ENCODE assay signal across 14 cellular contexts in genomic region chr3:56919137-56919796, GRCh38.
DNase-seq lines count a peak whose midpoint lies in the region; ATAC-seq and TF ChIP-seq lines count a peak whose summit lies in the region.
"Had no signal": no experiment of that assay in that cellular context is flagged by ENCODE, and none has a peak within 500 bp of the region (broad histone marks: within the 10 kb centered on the region; RNA-seq: fewer than 3 reads in every experiment).

No MANE protein-coding gene starts in this region.

- H3K36me3 Mint-ChIP-seq in activated CD4-positive, alpha-beta memory T cell treated with anti-CD3 and anti-CD28 coated beads, Interleukin-2, amount 10 ng/mL, durations not matched to agents 7 days and 5 days (ENCODE audit: low read depth), result peaks cover 12% of the 10 kb centered on the region
- no peaks in the 10 kb centered on the region for H3K36me3 Mint-ChIP-seq in memory B cell

- peak overlapping the region; percentile 33 for H3K27ac Mint-ChIP-seq in activated CD4-positive, alpha-beta memory T cell treated with anti-CD3 and anti-CD28 coated beads, Interleukin-2, amount 10 ng/mL, durations not matched to agents 7 days and 5 days
- peak overlapping the region; percentile 54 for H3K27ac Mint-ChIP-seq in memory B cell

- H3K9me3 ChIP-seq in uterus, result no peaks in the 10 kb centered on the region

- no peak overlapping the region for H3K4me3 Mint-ChIP-seq in activated CD4-positive, alpha-beta memory T cell treated with anti-CD3 and anti-CD28 coated beads, Interleukin-2, amount 10 ng/mL, durations not matched to agents 7 days and 5 days
- no peak overlapping the region for H3K4me3 Mint-ChIP-seq in memory B cell
- H3K4me3 Mint-ChIP-seq: nephron had no signal

- no peak for TF ChIP-seq POLR2A in uterus (IDR thresholded peaks at IDR 0.05)

- no peaks in the 10 kb centered on the region for H3K9me3 Mint-ChIP-seq in activated CD4-positive, alpha-beta memory T cell treated with anti-CD3 and anti-CD28 coated beads, Interleukin-2, amount 10 ng/mL, durations not matched to agents 7 days and 5 days
- no peaks in the 10 kb centered on the region for H3K9me3 Mint-ChIP-seq in memory B cell
- H3K9me3 Mint-ChIP-seq: nephron had no signal

- DNase-seq in NCI-H510A treated with DMSO at 0.1 percent for 48 hours (lab: John Stamatoyannopoulos, UW), result peak; percentile 44
- DNase-seq in NCI-H510A (lab: John Stamatoyannopoulos, UW), result no peak
- no peak for DNase-seq in GM13977 (ENCODE audit: low spot score)
- no peak for DNase-seq in activated CD4-positive, alpha-beta memory T cell treated with anti-CD3 and anti-CD28 coated beads, Interleukin-2, amount 10 ng/mL, durations not matched to agents 7 days and 5 days
- DNase-seq in memory B cell (ENCODE audit: low spot score in 2 of 2), result no peak
- no peak for DNase-seq in NCI-H345 treated with DMSO at 0.1 percent for 48 hours (lab: John Stamatoyannopoulos, UW; ENCODE audit: unreplicated experiment)
- no peak for DNase-seq in uterus
- no peak for DNase-seq in kidney tubule cell (ENCODE audit: low spot score)
- DNase-seq: activated effector memory CD4-positive, alpha-beta T cell treated with anti-CD3 and anti-CD28 coated beads, Interleukin-2, amount 50 U/mL, for 16 hours; cerebellar nuclear complex; GM23248; NCI-H187; trophoblast cell had no signal

- POLR2A ChIA-PET in activated CD4-positive, alpha-beta memory T cell treated with anti-CD3 and anti-CD28 coated beads, Interleukin-2, amount 10 ng/mL, durations not matched to agents 7 days and 5 days (lab: Charles Lee), result interaction anchor here (4.1 to 5.4 kb wide), 2 partner anchors 135 to 165 kb away, joined by 22 to 38 read pairs; no protein-coding TSS in a partner anchor

- intact Hi-C loops in uterus (cut with DNase I; ENCODE audit: low total_unique reads), result no loop called here

- peak; percentile 6 for TF ChIP-seq CTCF in GM13977 (IDR thresholded peaks at IDR 0.05; ENCODE audit: extremely low read depth, insufficient read depth, missing control alignments)
- TF ChIP-seq CTCF in uterus (IDR thresholded peaks at IDR 0.05), result no peak

- H3K27ac ChIP-seq in uterus, result peak overlapping the region in 1 of 2 donors; percentile 31
- H3K27ac ChIP-seq: GM23248 had no signal

- CTCF ChIA-PET in activated CD4-positive, alpha-beta memory T cell treated with anti-CD3 and anti-CD28 coated beads, Interleukin-2, amount 10 ng/mL, durations not matched to agents 7 days and 5 days (lab: Charles Lee), result interaction anchor here (6.6 kb wide), 1 partner anchor 119 kb away, joined by 58 read pairs; the partner anchor contains the start of gene ARHGEF3

- in situ Hi-C loops in GM13977 (cut with MboI; ENCODE audit: low pct_unique_long_range_greater_than_20kb, low sequenced_read_pairs, unreplicated experiment), result no loop called here

- H3K4me1 ChIP-seq in uterus, result peaks cover 5 to 10% of the 10 kb centered on the region in 2 donors

- H3K27me3 Mint-ChIP-seq in activated CD4-positive, alpha-beta memory T cell treated with anti-CD3 and anti-CD28 coated beads, Interleukin-2, amount 10 ng/mL, durations not matched to agents 7 days and 5 days, result no peaks in the 10 kb centered on the region
- no peaks in the 10 kb centered on the region for H3K27me3 Mint-ChIP-seq in memory B cell

- ATAC-seq in memory B cell (ENCODE audit: low read depth), result no peak

- H3K27me3 ChIP-seq in uterus, result no peaks in the 10 kb centered on the region

- no peaks in the 10 kb centered on the region for H3K36me3 ChIP-seq in uterus

- no peak overlapping the region for H3K4me3 ChIP-seq in uterus
- H3K4me3 ChIP-seq: GM23248 had no signal

- H3K4me1 Mint-ChIP-seq in activated CD4-positive, alpha-beta memory T cell treated with anti-CD3 and anti-CD28 coated beads, Interleukin-2, amount 10 ng/mL, durations not matched to agents 7 days and 5 days, result peaks cover 79% of the 10 kb centered on the region
- peaks cover 57% of the 10 kb centered on the region for H3K4me1 Mint-ChIP-seq in memory B cell
